In the genomic region with DNA sequence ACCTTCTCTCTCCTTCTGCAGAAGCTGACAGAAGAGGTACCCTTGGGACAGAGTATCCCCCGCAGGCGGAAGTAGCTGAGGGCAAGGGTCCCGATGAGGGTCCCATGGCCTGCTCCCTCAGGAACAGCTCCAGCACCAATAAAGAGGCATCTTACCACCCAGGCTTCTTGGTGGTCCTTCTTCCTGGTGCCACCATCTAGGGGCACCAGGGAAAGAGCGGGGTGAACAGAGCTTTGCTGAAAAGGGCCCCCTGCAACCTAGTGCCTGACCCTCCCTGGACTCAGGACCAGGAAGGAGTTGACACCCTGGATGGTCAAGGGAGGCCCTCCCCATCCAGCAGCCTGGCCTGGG, we compare ENCODE assay signal across 1 cellular context.
A peak's percentile ranks its signal among the peaks of the same experiment; 100 is the strongest.
TF ChIP-seq lines count a peak whose summit lies in the region.

No MANE protein-coding gene starts in this region.

TF ChIP-seq in HepG2, 621 proteins besides CTCF, POLR2A, EP300 and RAD21:
- 0 out of 2 replicates have a peak, but pooled peaks have one; percentile 31 for TF ChIP-seq ZNF709 (CRISPR knock-in tag; IDR thresholded peaks at IDR 0.05)
- peak; percentile 62; the same call in 1 of the 2 replicates for TF ChIP-seq ZNF572 (CRISPR knock-in tag; IDR thresholded peaks at IDR 0.05)
- TF ChIP-seq ATM (IDR thresholded peaks at IDR 0.05; ENCODE audit: borderline replicate concordance) = no peak
- TF ChIP-seq, protein P1, sequence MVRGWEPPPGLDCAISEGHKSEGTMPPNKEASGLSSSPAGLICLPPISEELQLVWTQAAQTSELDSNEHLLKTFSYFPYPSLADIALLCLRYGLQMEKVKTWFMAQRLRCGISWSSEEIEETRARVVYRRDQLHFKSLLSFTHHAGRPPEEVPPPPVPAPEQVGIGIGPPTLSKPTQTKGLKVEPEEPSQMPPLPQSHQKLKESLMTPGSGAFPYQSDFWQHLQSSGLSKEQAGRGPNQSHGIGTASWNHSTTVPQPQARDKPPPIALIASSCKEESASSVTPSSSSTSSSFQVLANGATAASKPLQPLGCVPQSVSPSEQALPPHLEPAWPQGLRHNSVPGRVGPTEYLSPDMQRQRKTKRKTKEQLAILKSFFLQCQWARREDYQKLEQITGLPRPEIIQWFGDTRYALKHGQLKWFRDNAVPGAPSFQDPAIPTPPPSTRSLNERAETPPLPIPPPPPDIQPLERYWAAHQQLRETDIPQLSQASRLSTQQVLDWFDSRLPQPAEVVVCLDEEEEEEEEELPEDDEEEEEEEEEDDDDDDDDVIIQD (CRISPR knock-in tag; IDR thresholded peaks at IDR 0.05; ENCODE audit: low read depth) = no peak
- TF ChIP-seq DPF2 (CRISPR knock-in tag; IDR thresholded peaks at IDR 0.05; ENCODE audit: borderline replicate concordance, low read depth) = no peak
- TF ChIP-seq ZFP1 (CRISPR knock-in tag; IDR thresholded peaks at IDR 0.05) = no peak
- TF ChIP-seq, protein P2, sequence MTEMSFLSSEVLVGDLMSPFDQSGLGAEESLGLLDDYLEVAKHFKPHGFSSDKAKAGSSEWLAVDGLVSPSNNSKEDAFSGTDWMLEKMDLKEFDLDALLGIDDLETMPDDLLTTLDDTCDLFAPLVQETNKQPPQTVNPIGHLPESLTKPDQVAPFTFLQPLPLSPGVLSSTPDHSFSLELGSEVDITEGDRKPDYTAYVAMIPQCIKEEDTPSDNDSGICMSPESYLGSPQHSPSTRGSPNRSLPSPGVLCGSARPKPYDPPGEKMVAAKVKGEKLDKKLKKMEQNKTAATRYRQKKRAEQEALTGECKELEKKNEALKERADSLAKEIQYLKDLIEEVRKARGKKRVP (CRISPR knock-in tag; IDR thresholded peaks at IDR 0.05) = 0 out of 4 replicates have a peak, but pooled peaks of 1 of the 2 experiments have one; percentile 11
- TF ChIP-seq KLF11 (CRISPR knock-in tag; IDR thresholded peaks at IDR 0.05) = no peak
- TF ChIP-seq EEA1 (CRISPR knock-in tag; IDR thresholded peaks at IDR 0.05; ENCODE audit: borderline replicate concordance) = peak; percentile 19; the same call in 1 of the 2 replicates
- no peak for TF ChIP-seq ZSCAN31 (CRISPR knock-in tag; IDR thresholded peaks at IDR 0.05; ENCODE audit: low read depth)
- TF ChIP-seq CHCHD3 (CRISPR knock-in tag; IDR thresholded peaks at IDR 0.05) = peak; percentile 92; the same call in 1 of the 2 replicates
- no peak for TF ChIP-seq ZNF281 (CRISPR knock-in tag; IDR thresholded peaks at IDR 0.05; ENCODE audit: borderline replicate concordance)
- TF ChIP-seq ZBTB49 (CRISPR knock-in tag; IDR thresholded peaks at IDR 0.05; ENCODE audit: borderline replicate concordance) = 0 out of 2 replicates have a peak, but pooled peaks have one; percentile 43
- TF ChIP-seq ZNF879 (CRISPR knock-in tag; IDR thresholded peaks at IDR 0.05) = no peak
- 0 out of 2 replicates have a peak, but pooled peaks have one; percentile 45 for TF ChIP-seq ZNF724P (CRISPR knock-in tag; IDR thresholded peaks at IDR 0.05; ENCODE audit: borderline replicate concordance)
- TF ChIP-seq NR2F1 (CRISPR knock-in tag; IDR thresholded peaks at IDR 0.05) = no peak
- no peak for TF ChIP-seq ZNF274 (CRISPR knock-in tag; IDR thresholded peaks at IDR 0.05)
- TF ChIP-seq ZNF235 (CRISPR knock-in tag; IDR thresholded peaks at IDR 0.05; ENCODE audit: borderline replicate concordance) = 0 out of 2 replicates have a peak, but pooled peaks have one; percentile 12
- peak; percentile 34; the same call in 1 of the 2 replicates for TF ChIP-seq DNMT1 (CRISPR knock-in tag; IDR thresholded peaks at IDR 0.05)
- TF ChIP-seq ZNF614 (CRISPR knock-in tag; IDR thresholded peaks at IDR 0.05; ENCODE audit: borderline replicate concordance) = no peak
- peak; percentile 5 for TF ChIP-seq ZEB1 (IDR thresholded peaks at IDR 0.05; ENCODE audit: insufficient replicate concordance, low read depth)
- TF ChIP-seq SAFB2 (CRISPR knock-in tag; IDR thresholded peaks at IDR 0.05; ENCODE audit: borderline replicate concordance, low read depth) = 0 out of 2 replicates have a peak, but pooled peaks have one; percentile 6
- 0 out of 2 replicates have a peak, but pooled peaks have one; percentile 20 for TF ChIP-seq EED (CRISPR knock-in tag; IDR thresholded peaks at IDR 0.05)
- no peak for TF ChIP-seq SIN3A (IDR thresholded peaks at IDR 0.05; ENCODE audit: borderline replicate concordance, low read depth, low read length)
